Comparison of ENCODE assay signal across 1 cellular context in genomic region chr16:29745126-29745852, GRCh38.
TF ChIP-seq lines count a peak whose summit lies in the region.

No MANE protein-coding gene starts in this region.

TF ChIP-seq in GM12878, 131 proteins besides CTCF, POLR2A, EP300 and RAD21 (continued from another document and continues in another):
- TF ChIP-seq ZNF687 (IDR thresholded peaks at IDR 0.05) (peak; percentile 51), MTA2 (IDR thresholded peaks at IDR 0.05; ENCODE audit: low read depth) (no peak), IRF5 (IDR thresholded peaks at IDR 0.05; ENCODE audit: borderline replicate concordance) (no peak), TCF3 (IDR thresholded peaks at IDR 0.05; ENCODE audit: borderline replicate concordance, insufficient read depth, low read depth, low read length) (no peak), EGR1 (IDR thresholded peaks at IDR 0.05; ENCODE audit: borderline replicate concordance in 1 of 2, low read depth in 2 of 2, low read length in 2 of 2) (peak in 1 of 2 experiments; percentile 74; a peak in 2 of 3 replicates), TCF7 (IDR thresholded peaks at IDR 0.05; ENCODE audit: borderline replicate concordance) (no peak), CREB1 (IDR thresholded peaks at IDR 0.05; ENCODE audit: low read depth) (no peak), USF1 (IDR thresholded peaks at IDR 0.05; ENCODE audit: borderline replicate concordance, extremely low read length, insufficient read depth, low read depth, low read length) (no peak), E4F1 (IDR thresholded peaks at IDR 0.05; ENCODE audit: borderline replicate concordance, partially characterized antibody) (no peak), SMAD1 (IDR thresholded peaks at IDR 0.05; ENCODE audit: low read depth, partially characterized antibody) (no peak), SMC3 (IDR thresholded peaks at IDR 0.05; ENCODE audit: borderline replicate concordance, low read length) (peak; percentile 4; the same call in 1 of the 2 replicates), NKRF (conservative IDR thresholded peaks at IDR 0.05) (no peak), NFYA (IDR thresholded peaks at IDR 0.05; ENCODE audit: borderline replicate concordance, low read depth, low read length) (no peak), CEBPB (IDR thresholded peaks at IDR 0.05; ENCODE audit: borderline replicate concordance in 1 of 2, low read depth in 2 of 2, low read length in 2 of 2) (no peak), NBN (IDR thresholded peaks at IDR 0.05) (no peak; the same call in 1 of the 2 replicates), CHD1 (IDR thresholded peaks at IDR 0.05; ENCODE audit: low read depth, low read length) (no peak), SMAD5 (IDR thresholded peaks at IDR 0.05; ENCODE audit: low read depth) (no peak), POLR2AphosphoS2 (IDR thresholded peaks at IDR 0.05; ENCODE audit: low read depth, low read length) (no peak), WRNIP1 (IDR thresholded peaks at IDR 0.05; ENCODE audit: borderline replicate concordance, low read depth, low read length) (no peak), CBX5 (IDR thresholded peaks at IDR 0.05; ENCODE audit: low read depth) (no peak), EZH2 (IDR thresholded peaks at IDR 0.05; ENCODE audit: borderline replicate concordance, control insufficient read depth, low read depth, low read length) (no peak), STAT3 (IDR thresholded peaks at IDR 0.05; ENCODE audit: low read depth, low read length) (no peak), KLF5 (IDR thresholded peaks at IDR 0.05; ENCODE audit: partially characterized antibody) (no peak), SRF (IDR thresholded peaks at IDR 0.05; ENCODE audit: low read depth in 2 of 2, low read length in 2 of 2) (no peak), ZNF217 (IDR thresholded peaks at IDR 0.05) (no peak), TAF1 (IDR thresholded peaks at IDR 0.05; ENCODE audit: borderline replicate concordance, low read depth, low read length) (no peak), BCL11A (IDR thresholded peaks at IDR 0.05; ENCODE audit: low read depth, low read length) (peak; percentile 38; the same call in 1 of the 2 replicates), IRF3 (IDR thresholded peaks at IDR 0.05) (no peak), DPF2 (IDR thresholded peaks at IDR 0.05) (peak; percentile 59; the same call in 1 of the 2 replicates), JUND (IDR thresholded peaks at IDR 0.05; ENCODE audit: low read depth, low read length) (no peak), MTA3 (IDR thresholded peaks at IDR 0.05; ENCODE audit: borderline replicate concordance, low read length) (no peak), RCOR1 (conservative IDR thresholded peaks at IDR 0.05; ENCODE audit: low read depth, low read length) (no peak), SIX5 (IDR thresholded peaks at IDR 0.05; ENCODE audit: low read depth, low read length, severe bottlenecking) (no peak), IKZF1 (conservative IDR thresholded peaks at IDR 0.05) (no peak), CREM (IDR thresholded peaks at IDR 0.05; ENCODE audit: low read depth) (0 out of 2 replicates have a peak, but pooled peaks have one; percentile 12), ATF3 (IDR thresholded peaks at IDR 0.05; ENCODE audit: borderline replicate concordance, extremely low read depth, low read depth, low read length) (no peak), GABPA (IDR thresholded peaks at IDR 0.05; ENCODE audit: low read depth) (no peak), SUZ12 (IDR thresholded peaks at IDR 0.05; ENCODE audit: unreplicated experiment) (no peak), FOXK2 (IDR thresholded peaks at IDR 0.05) (no peak), JUNB (IDR thresholded peaks at IDR 0.05) (peak; percentile 53; the same call in 1 of the 2 replicates), ZNF592 (IDR thresholded peaks at IDR 0.05) (no peak), SIN3A (IDR thresholded peaks at IDR 0.05; ENCODE audit: low read depth, low read length) (no peak), ZNF24 (IDR thresholded peaks at IDR 0.05) (peak; percentile 64; the same call in 1 of the 2 replicates), BMI1 (IDR thresholded peaks at IDR 0.05; ENCODE audit: borderline replicate concordance) (no peak), MXI1 (IDR thresholded peaks at IDR 0.05; ENCODE audit: low read depth, low read length) (no peak)
